In the genomic region with DNA sequence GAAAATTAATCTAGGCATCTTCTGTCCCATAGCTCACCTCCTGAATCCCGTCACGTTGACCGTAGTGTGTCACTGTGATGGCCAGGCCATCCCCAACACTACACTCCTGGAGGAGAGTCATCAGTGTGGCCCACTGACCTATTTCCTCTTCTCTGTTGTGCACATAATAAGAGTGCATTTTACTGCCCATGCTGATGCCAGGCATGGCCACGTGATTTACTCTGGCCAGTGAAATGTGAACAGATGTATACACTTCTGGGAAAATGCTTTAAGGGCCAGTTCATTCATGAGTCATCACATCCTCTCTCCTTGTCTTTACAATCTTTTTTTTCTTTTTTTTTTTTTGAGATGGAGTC, we compare ENCODE assay signal across 10 cellular contexts.
DNase-seq lines count a peak whose midpoint lies in the region; ATAC-seq and FAIRE-seq lines count a peak whose summit lies in the region.
"Had no signal": no experiment of that assay in that cellular context is flagged by ENCODE, and none has a peak within 500 bp of the region (broad histone marks: within the 10 kb centered on the region; RNA-seq: fewer than 3 reads in every experiment).

No MANE protein-coding gene starts in this region.

- no peaks in the 10 kb centered on the region for H3K36me3 ChIP-seq in mesodermal cell (ENCODE audit: control insufficient read depth, insufficient read depth, low read length)

- peak; percentile 95 for FAIRE-seq in HTR-8/SVneo (lab: Jason Lieb, UNC)
- FAIRE-seq: kidney had no signal

- ATAC-seq in HG03039 (IDR thresholded peaks at IDR 0.05; ENCODE audit: unreplicated experiment): no peak

- H3K27ac ChIP-seq in mesodermal cell (ENCODE audit: low read depth, low read length, severe bottlenecking): peak overlapping the region; percentile 84
- H3K27ac ChIP-seq: SK-N-MC had no signal

- no peaks in the 10 kb centered on the region for H3K4me1 ChIP-seq in mesodermal cell (ENCODE audit: control insufficient read depth, insufficient read depth, low read length, poor library complexity, severe bottlenecking)

- DNase-seq in DMS53 (lab: John Stamatoyannopoulos, UW) (peak; percentile 94), HTR-8/SVneo (ENCODE audit: insufficient read length, low spot score) (peak; percentile 73), amniotic stem cell (lab: John Stamatoyannopoulos, UW) (peak; percentile 56), NCI-H2171 treated with DMSO at 0.1 percent for 48 hours (lab: John Stamatoyannopoulos, UW) (no peak), Ammon's horn (ENCODE audit: low spot score) (no peak)
- no peak for DNase-seq in activated CD4-positive, CD25-positive, alpha-beta regulatory T cell (lab: John Stamatoyannopoulos, UW)
- DNase-seq: kidney had no signal

- H3K9me3 ChIP-seq in mesodermal cell (ENCODE audit: control insufficient read depth, low read length): no peaks in the 10 kb centered on the region

- 92 to 100% methylated on average over 1 to 4 of the region's 4 CpGs for WGBS in mesodermal cell (ENCODE audit: insufficient coverage in 2 of 2), 2 experiments

- H3K4me3 ChIP-seq in mesodermal cell (ENCODE audit: extremely low read depth, insufficient read depth, low read length, poor library complexity, severe bottlenecking): no peak overlapping the region
- H3K4me3 ChIP-seq: SK-N-MC had no signal

Comparison
In these comparisons a context has a peak if more than half of its experiments do, and no peak if none do; other contexts are left out.
1. DNase-seq: peak in DMS53 (single experiment), HTR-8/SVneo (single experiment) and amniotic stem cell (single experiment); none in activated CD4-positive, CD25-positive, alpha-beta regulatory T cell (0 of 4), NCI-H2171 treated with DMSO at 0.1 percent for 48 hours (single experiment) and Ammon's horn (single experiment).